Comparison of ENCODE assay signal across 12 cellular contexts in the genomic region with DNA sequence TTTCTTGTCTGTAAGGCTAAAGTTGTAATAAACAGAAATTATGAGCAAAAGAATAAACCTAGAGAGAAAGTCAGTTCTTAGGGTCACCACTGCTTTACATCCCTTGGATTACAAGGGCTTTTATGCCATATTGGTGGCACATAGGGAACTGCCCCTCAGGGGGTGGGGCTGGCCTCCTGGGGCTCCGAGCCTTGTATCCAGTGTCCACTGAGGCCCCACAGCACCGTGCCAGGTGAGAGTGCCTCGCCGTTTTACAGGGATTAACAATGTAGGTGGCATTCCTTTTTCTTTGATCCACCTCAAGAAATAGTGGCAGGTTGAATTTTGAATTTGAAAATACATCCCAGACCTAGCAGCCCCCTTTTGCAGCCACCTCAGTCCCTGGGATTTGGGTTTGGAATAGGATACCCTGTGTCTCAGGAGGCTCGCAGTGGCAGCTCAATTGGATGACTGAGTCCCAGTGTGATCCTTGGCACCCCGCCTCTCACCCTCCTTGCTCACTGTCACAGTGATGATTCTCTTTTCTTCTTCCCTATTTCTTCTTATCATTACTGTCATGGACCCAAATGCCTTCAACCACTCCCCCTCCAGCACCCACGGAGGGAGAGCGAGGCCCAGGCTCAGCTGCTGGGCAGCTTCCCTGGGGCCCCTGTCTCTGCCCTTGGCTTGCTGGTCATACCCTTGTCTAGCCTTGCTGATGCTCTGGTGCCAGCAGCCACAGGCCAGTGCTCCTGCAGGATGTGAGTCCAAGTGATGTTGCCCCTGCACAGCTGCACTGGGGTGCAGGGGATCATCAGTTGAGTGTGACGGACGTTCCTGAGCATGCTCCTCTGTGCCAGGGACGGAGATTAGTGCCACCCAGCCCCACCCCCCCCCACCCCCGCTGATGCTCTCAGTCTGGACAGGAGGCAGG.
"Had no signal": no experiment of that assay in that cellular context is flagged by ENCODE, and none has a peak within 500 bp of the region (broad histone marks: within the 10 kb centered on the region; RNA-seq: fewer than 3 reads in every experiment).

No MANE protein-coding gene starts in this region.

- H3K36me3 ChIP-seq: colonic mucosa, thyroid gland, vagina had no signal

- H3K9me3 ChIP-seq: body of pancreas, colonic mucosa, esophagus muscularis mucosa, thyroid gland, vagina had no signal

- ATAC-seq: activated CD4-positive, CD25-positive, alpha-beta regulatory T cell treated with anti-CD3 and anti-CD28 coated beads, Interleukin-2, amount 50 U/mL, for 24 hours; body of pancreas had no signal

- H3K4me3 ChIP-seq: body of pancreas, colonic mucosa, esophagus muscularis mucosa, hepatocyte, thyroid gland, vagina had no signal

- H3K27me3 ChIP-seq: body of pancreas, colonic mucosa, esophagus muscularis mucosa, hepatocyte, thyroid gland, vagina had no signal

- H3K27ac ChIP-seq: body of pancreas, colonic mucosa, esophagus muscularis mucosa, hepatocyte, thyroid gland, vagina had no signal

- DNase-seq: amygdala; central memory CD4-positive, alpha-beta T cell; colonic mucosa; kidney glomerular epithelial cell; occipital lobe; stimulated activated CD4-positive, alpha-beta T cell treated with anti-CD3 and anti-CD28 coated beads, Interleukin-12 subunit alpha, Interleukin-12 subunit beta, amount 100 ng/mL, for 4 hours; thyroid gland had no signal

- H3K4me1 ChIP-seq: colonic mucosa, thyroid gland, vagina had no signal
